ENCODE assay signal across 1 cellular context in the genomic region with DNA sequence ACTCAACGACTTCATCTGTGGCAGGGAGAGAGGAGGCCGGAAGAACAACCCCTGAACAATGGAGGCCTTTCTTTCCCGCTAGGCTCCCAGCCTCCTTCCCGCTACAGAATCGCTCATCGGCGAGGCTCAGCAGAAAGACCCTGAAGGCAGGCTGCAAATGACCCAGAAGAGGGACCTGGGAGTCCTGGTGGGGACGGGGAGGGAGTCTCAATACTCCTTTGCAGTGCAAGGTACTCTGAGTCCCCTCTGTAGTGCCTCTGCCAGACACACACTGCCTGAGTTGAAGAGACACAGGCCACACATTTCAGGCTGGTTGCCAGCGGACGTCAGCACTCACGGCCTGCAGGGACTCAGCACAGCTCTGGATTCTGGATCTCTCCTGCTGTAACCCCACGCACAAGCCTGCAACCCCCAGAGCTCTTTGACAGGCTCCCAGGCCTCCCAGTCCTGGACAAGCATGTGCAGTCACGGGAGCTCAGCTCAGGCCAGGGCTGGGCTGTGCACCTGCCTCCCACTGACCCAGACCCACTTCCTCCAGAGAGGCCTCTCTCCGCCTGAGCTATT.
TF ChIP-seq lines count a peak whose summit lies in the region.

No MANE protein-coding gene starts in this region.

TF ChIP-seq in HepG2, 621 proteins besides CTCF, POLR2A, EP300 and RAD21 (continued from another document):
- TF ChIP-seq, protein P1, sequence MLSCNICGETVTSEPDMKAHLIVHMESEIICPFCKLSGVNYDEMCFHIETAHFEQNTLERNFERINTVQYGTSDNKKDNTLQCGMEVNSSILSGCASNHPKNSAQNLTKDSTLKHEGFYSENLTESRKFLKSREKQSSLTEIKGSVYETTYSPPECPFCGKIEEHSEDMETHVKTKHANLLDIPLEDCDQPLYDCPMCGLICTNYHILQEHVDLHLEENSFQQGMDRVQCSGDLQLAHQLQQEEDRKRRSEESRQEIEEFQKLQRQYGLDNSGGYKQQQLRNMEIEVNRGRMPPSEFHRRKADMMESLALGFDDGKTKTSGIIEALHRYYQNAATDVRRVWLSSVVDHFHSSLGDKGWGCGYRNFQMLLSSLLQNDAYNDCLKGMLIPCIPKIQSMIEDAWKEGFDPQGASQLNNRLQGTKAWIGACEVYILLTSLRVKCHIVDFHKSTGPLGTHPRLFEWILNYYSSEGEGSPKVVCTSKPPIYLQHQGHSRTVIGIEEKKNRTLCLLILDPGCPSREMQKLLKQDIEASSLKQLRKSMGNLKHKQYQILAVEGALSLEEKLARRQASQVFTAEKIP (CRISPR knock-in tag; IDR thresholded peaks at IDR 0.05; ENCODE audit: borderline replicate concordance) = no peak
- TF ChIP-seq ZFAT (CRISPR knock-in tag; conservative IDR thresholded peaks at IDR 0.05) (no peak), PHF20 (CRISPR knock-in tag; IDR thresholded peaks at IDR 0.05) (peak; percentile 25; the same call in 1 of the 2 replicates), TBL1XR1 (IDR thresholded peaks at IDR 0.05; ENCODE audit: borderline replicate concordance, low read length, partially characterized antibody) (no peak), ZMYM4 (CRISPR knock-in tag; IDR thresholded peaks at IDR 0.05) (0 out of 2 replicates have a peak, but pooled peaks have one; percentile 18), ZNF629 (CRISPR knock-in tag; conservative IDR thresholded peaks at IDR 0.05) (no peak), REXO4 (CRISPR knock-in tag; IDR thresholded peaks at IDR 0.05; ENCODE audit: borderline replicate concordance) (no peak), ZNF720 (CRISPR knock-in tag; IDR thresholded peaks at IDR 0.05) (no peak), GABPA (IDR thresholded peaks at IDR 0.05; ENCODE audit: low read depth, low read length) (no peak), GABPA (CRISPR knock-in tag; IDR thresholded peaks at IDR 0.05; ENCODE audit: low read depth) (no peak), PHF8 (CRISPR knock-in tag; IDR thresholded peaks at IDR 0.05) (no peak), HDAC2 (CRISPR knock-in tag; IDR thresholded peaks at IDR 0.05) (no peak), ZFY (CRISPR knock-in tag; IDR thresholded peaks at IDR 0.05) (0 out of 2 replicates have a peak, but pooled peaks have one; percentile 18), ATF1 (CRISPR knock-in tag; IDR thresholded peaks at IDR 0.05) (no peak), ZNF24 (IDR thresholded peaks at IDR 0.05) (no peak)
- TF ChIP-seq, protein P2, sequence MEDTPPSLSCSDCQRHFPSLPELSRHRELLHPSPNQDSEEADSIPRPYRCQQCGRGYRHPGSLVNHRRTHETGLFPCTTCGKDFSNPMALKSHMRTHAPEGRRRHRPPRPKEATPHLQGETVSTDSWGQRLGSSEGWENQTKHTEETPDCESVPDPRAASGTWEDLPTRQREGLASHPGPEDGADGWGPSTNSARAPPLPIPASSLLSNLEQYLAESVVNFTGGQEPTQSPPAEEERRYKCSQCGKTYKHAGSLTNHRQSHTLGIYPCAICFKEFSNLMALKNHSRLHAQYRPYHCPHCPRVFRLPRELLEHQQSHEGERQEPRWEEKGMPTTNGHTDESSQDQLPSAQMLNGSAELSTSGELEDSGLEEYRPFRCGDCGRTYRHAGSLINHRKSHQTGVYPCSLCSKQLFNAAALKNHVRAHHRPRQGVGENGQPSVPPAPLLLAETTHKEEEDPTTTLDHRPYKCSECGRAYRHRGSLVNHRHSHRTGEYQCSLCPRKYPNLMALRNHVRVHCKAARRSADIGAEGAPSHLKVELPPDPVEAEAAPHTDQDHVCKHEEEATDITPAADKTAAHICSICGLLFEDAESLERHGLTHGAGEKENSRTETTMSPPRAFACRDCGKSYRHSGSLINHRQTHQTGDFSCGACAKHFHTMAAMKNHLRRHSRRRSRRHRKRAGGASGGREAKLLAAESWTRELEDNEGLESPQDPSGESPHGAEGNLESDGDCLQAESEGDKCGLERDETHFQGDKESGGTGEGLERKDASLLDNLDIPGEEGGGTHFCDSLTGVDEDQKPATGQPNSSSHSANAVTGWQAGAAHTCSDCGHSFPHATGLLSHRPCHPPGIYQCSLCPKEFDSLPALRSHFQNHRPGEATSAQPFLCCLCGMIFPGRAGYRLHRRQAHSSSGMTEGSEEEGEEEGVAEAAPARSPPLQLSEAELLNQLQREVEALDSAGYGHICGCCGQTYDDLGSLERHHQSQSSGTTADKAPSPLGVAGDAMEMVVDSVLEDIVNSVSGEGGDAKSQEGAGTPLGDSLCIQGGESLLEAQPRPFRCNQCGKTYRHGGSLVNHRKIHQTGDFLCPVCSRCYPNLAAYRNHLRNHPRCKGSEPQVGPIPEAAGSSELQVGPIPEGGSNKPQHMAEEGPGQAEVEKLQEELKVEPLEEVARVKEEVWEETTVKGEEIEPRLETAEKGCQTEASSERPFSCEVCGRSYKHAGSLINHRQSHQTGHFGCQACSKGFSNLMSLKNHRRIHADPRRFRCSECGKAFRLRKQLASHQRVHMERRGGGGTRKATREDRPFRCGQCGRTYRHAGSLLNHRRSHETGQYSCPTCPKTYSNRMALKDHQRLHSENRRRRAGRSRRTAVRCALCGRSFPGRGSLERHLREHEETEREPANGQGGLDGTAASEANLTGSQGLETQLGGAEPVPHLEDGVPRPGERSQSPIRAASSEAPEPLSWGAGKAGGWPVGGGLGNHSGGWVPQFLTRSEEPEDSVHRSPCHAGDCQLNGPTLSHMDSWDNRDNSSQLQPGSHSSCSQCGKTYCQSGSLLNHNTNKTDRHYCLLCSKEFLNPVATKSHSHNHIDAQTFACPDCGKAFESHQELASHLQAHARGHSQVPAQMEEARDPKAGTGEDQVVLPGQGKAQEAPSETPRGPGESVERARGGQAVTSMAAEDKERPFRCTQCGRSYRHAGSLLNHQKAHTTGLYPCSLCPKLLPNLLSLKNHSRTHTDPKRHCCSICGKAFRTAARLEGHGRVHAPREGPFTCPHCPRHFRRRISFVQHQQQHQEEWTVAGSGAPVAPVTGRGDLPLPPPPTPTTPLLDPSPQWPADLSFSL (CRISPR knock-in tag; IDR thresholded peaks at IDR 0.05) = 0 out of 2 replicates have a peak, but pooled peaks have one; percentile 20
- TF ChIP-seq, protein P3, sequence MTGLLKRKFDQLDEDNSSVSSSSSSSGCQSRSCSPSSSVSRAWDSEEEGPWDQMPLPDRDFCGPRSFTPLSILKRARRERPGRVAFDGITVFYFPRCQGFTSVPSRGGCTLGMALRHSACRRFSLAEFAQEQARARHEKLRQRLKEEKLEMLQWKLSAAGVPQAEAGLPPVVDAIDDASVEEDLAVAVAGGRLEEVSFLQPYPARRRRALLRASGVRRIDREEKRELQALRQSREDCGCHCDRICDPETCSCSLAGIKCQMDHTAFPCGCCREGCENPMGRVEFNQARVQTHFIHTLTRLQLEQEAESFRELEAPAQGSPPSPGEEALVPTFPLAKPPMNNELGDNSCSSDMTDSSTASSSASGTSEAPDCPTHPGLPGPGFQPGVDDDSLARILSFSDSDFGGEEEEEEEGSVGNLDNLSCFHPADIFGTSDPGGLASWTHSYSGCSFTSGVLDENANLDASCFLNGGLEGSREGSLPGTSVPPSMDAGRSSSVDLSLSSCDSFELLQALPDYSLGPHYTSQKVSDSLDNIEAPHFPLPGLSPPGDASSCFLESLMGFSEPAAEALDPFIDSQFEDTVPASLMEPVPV (CRISPR knock-in tag; IDR thresholded peaks at IDR 0.05) = 0 out of 2 replicates have a peak, but pooled peaks have one; percentile 62
- TF ChIP-seq, protein P4, sequence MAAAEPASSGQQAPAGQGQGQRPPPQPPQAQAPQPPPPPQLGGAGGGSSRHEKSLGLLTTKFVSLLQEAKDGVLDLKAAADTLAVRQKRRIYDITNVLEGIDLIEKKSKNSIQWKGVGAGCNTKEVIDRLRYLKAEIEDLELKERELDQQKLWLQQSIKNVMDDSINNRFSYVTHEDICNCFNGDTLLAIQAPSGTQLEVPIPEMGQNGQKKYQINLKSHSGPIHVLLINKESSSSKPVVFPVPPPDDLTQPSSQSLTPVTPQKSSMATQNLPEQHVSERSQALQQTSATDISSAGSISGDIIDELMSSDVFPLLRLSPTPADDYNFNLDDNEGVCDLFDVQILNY (CRISPR knock-in tag; conservative IDR thresholded peaks at IDR 0.05) = no peak
- TF ChIP-seq, protein P5, sequence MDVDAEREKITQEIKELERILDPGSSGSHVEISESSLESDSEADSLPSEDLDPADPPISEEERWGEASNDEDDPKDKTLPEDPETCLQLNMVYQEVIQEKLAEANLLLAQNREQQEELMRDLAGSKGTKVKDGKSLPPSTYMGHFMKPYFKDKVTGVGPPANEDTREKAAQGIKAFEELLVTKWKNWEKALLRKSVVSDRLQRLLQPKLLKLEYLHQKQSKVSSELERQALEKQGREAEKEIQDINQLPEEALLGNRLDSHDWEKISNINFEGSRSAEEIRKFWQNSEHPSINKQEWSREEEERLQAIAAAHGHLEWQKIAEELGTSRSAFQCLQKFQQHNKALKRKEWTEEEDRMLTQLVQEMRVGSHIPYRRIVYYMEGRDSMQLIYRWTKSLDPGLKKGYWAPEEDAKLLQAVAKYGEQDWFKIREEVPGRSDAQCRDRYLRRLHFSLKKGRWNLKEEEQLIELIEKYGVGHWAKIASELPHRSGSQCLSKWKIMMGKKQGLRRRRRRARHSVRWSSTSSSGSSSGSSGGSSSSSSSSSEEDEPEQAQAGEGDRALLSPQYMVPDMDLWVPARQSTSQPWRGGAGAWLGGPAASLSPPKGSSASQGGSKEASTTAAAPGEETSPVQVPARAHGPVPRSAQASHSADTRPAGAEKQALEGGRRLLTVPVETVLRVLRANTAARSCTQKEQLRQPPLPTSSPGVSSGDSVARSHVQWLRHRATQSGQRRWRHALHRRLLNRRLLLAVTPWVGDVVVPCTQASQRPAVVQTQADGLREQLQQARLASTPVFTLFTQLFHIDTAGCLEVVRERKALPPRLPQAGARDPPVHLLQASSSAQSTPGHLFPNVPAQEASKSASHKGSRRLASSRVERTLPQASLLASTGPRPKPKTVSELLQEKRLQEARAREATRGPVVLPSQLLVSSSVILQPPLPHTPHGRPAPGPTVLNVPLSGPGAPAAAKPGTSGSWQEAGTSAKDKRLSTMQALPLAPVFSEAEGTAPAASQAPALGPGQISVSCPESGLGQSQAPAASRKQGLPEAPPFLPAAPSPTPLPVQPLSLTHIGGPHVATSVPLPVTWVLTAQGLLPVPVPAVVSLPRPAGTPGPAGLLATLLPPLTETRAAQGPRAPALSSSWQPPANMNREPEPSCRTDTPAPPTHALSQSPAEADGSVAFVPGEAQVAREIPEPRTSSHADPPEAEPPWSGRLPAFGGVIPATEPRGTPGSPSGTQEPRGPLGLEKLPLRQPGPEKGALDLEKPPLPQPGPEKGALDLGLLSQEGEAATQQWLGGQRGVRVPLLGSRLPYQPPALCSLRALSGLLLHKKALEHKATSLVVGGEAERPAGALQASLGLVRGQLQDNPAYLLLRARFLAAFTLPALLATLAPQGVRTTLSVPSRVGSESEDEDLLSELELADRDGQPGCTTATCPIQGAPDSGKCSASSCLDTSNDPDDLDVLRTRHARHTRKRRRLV (CRISPR knock-in tag; IDR thresholded peaks at IDR 0.05) = 0 out of 2 replicates have a peak, but pooled peaks have one; percentile 36
- TF ChIP-seq, protein P6, sequence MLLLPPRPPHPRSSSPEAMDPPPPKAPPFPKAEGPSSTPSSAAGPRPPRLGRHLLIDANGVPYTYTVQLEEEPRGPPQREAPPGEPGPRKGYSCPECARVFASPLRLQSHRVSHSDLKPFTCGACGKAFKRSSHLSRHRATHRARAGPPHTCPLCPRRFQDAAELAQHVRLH (CRISPR knock-in tag; IDR thresholded peaks at IDR 0.05; ENCODE audit: borderline replicate concordance, low read depth) = no peak
- TF ChIP-seq, protein P7, sequence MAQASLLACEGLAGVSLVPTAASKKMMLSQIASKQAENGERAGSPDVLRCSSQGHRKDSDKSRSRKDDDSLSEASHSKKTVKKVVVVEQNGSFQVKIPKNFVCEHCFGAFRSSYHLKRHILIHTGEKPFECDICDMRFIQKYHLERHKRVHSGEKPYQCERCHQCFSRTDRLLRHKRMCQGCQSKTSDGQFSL (CRISPR knock-in tag; IDR thresholded peaks at IDR 0.05) = no peak
